ENCODE assay signal across 15 cellular contexts in the genomic region with DNA sequence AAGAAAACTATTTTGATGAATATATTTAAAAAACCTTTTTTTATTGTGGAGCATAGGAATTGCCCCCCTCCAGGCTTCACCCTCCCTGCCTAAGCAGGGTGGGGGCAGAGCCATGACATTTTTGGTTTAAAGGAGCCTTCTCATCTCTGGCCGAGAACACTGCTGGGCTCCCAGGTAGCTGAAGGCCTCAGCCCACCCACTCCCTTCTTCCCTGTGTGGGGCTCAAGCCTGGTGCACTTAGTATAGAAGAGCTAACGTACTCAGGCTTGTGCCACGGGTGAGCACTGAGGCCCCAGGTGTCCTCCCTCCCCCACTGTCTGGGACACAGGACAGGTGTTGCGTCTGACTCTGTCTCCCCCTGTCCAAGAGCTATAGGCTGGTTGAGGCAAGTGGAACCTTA.
"Had no signal": no experiment of that assay in that cellular context is flagged by ENCODE, and none has a peak within 500 bp of the region (broad histone marks: within the 10 kb centered on the region; RNA-seq: fewer than 3 reads in every experiment).

No MANE protein-coding gene starts in this region.

- H3K27me3 ChIP-seq: brain microvascular endothelial cell, hepatocyte, suprapubic skin, transverse colon had no signal

- H3K27ac Mint-ChIP-seq: activated CD4-positive, alpha-beta T cell treated with anti-CD3 and anti-CD28 coated beads, Interleukin-2, amount 10 ng/mL, durations not matched to agents 24 days and 14 days; activated CD8-positive, alpha-beta T cell treated with anti-CD3 and anti-CD28 coated beads for 36 hours; activated naive CD4-positive, alpha-beta T cell treated with anti-CD3 and anti-CD28 coated beads for 36 hours; natural killer cell treated with Interleukin-12 subunit alpha and Interleukin-12 subunit beta and Interleukin-15 and Interleukin-18, amount 100 ng/mL, for 72 hours; stimulated activated naive CD8-positive, alpha-beta T cell treated with anti-CD3 and anti-CD28 coated beads, Interleukin-15, Interleukin-2, amounts not matched to agents 100 ng/mL and 50 ng/mL, for 24 hours had no signal

- H3K9me3 ChIP-seq: suprapubic skin, transverse colon had no signal

- DNase-seq: activated CD4-positive, alpha-beta T cell treated with anti-CD3 and anti-CD28 coated beads, Interleukin-2, amount 10 ng/mL, durations not matched to agents 24 days and 14 days; activated CD8-positive, alpha-beta T cell treated with anti-CD3 and anti-CD28 coated beads for 36 hours; activated naive CD4-positive, alpha-beta T cell treated with anti-CD3 and anti-CD28 coated beads for 36 hours; activated T-cell treated with anti-CD3 and anti-CD28 coated beads, Interleukin-2, amount 50 U/mL, for 1 hour; brain microvascular endothelial cell; central memory CD4-positive, alpha-beta T cell; effector CD8-positive, alpha-beta T cell; occipital lobe; stimulated activated CD4-positive, alpha-beta T cell treated with anti-CD3 and anti-CD28 coated beads, Interleukin-2, amount 100 ng/mL, for 24 hours; T-helper 1 cell had no signal

- H3K27ac ChIP-seq: brain microvascular endothelial cell, hepatocyte, suprapubic skin, transverse colon had no signal

- H3K27me3 Mint-ChIP-seq: activated CD4-positive, alpha-beta T cell treated with anti-CD3 and anti-CD28 coated beads, Interleukin-2, amount 10 ng/mL, durations not matched to agents 24 days and 14 days; activated CD8-positive, alpha-beta T cell treated with anti-CD3 and anti-CD28 coated beads for 36 hours; natural killer cell treated with Interleukin-12 subunit alpha and Interleukin-12 subunit beta and Interleukin-15 and Interleukin-18, amount 100 ng/mL, for 72 hours; stimulated activated naive CD8-positive, alpha-beta T cell treated with anti-CD3 and anti-CD28 coated beads, Interleukin-15, Interleukin-2, amounts not matched to agents 100 ng/mL and 50 ng/mL, for 24 hours had no signal

- H3K4me3 Mint-ChIP-seq: activated CD4-positive, alpha-beta T cell treated with anti-CD3 and anti-CD28 coated beads, Interleukin-2, amount 10 ng/mL, durations not matched to agents 24 days and 14 days; activated CD8-positive, alpha-beta T cell treated with anti-CD3 and anti-CD28 coated beads for 36 hours; activated naive CD4-positive, alpha-beta T cell treated with anti-CD3 and anti-CD28 coated beads for 36 hours; natural killer cell treated with Interleukin-12 subunit alpha and Interleukin-12 subunit beta and Interleukin-15 and Interleukin-18, amount 100 ng/mL, for 72 hours; stimulated activated naive CD8-positive, alpha-beta T cell treated with anti-CD3 and anti-CD28 coated beads, Interleukin-15, Interleukin-2, amounts not matched to agents 100 ng/mL and 50 ng/mL, for 24 hours had no signal

- H3K4me2 ChIP-seq: hepatocyte had no signal

- H3K4me3 ChIP-seq: hepatocyte, suprapubic skin, transverse colon had no signal

- ATAC-seq: activated CD8-positive, alpha-beta T cell treated with anti-CD3 and anti-CD28 coated beads for 36 hours had no signal

- H3K36me3 Mint-ChIP-seq: natural killer cell treated with Interleukin-12 subunit alpha and Interleukin-12 subunit beta and Interleukin-15 and Interleukin-18, amount 100 ng/mL, for 72 hours had no signal

- H3K36me3 ChIP-seq: transverse colon had no signal

- H3K9me3 Mint-ChIP-seq: activated CD4-positive, alpha-beta T cell treated with anti-CD3 and anti-CD28 coated beads, Interleukin-2, amount 10 ng/mL, durations not matched to agents 24 days and 14 days; activated CD8-positive, alpha-beta T cell treated with anti-CD3 and anti-CD28 coated beads for 36 hours; activated naive CD4-positive, alpha-beta T cell treated with anti-CD3 and anti-CD28 coated beads for 36 hours; natural killer cell treated with Interleukin-12 subunit alpha and Interleukin-12 subunit beta and Interleukin-15 and Interleukin-18, amount 100 ng/mL, for 72 hours; stimulated activated naive CD8-positive, alpha-beta T cell treated with anti-CD3 and anti-CD28 coated beads, Interleukin-15, Interleukin-2, amounts not matched to agents 100 ng/mL and 50 ng/mL, for 24 hours had no signal

- H2AFZ ChIP-seq: hepatocyte had no signal
